Comparison of ENCODE assay signal across 10 cellular contexts in genomic region chr2:147628971-147629421, GRCh38.
DNase-seq lines count a peak whose midpoint lies in the region; ATAC-seq, FAIRE-seq and TF ChIP-seq lines count a peak whose summit lies in the region.
"Had no signal": no experiment of that assay in that cellular context is flagged by ENCODE, and none has a peak within 500 bp of the region (broad histone marks: within the 10 kb centered on the region; RNA-seq: fewer than 3 reads in every experiment).

No MANE protein-coding gene starts in this region.

- H3K27ac ChIP-seq in left lung (no peak overlapping the region), endodermal cell (ENCODE audit: low read depth, low read length) (no peak overlapping the region)

- peak overlapping the region; percentile 2 for H3K27ac Mint-ChIP-seq in T-helper 1 cell treated with Interleukin-12 subunit alpha and Interleukin-12 subunit beta and Interleukin-4 antibody, amounts not matched to agents 30 μg/mL and 1 μg/mL, for 36 hours
- no peak overlapping the region for H3K27ac Mint-ChIP-seq in endodermal cell
- H3K27ac Mint-ChIP-seq: mesothelial cell of epicardium had no signal

- TF ChIP-seq CTCF in left lung (IDR thresholded peaks at IDR 0.05) (no peak), endodermal cell (conservative IDR thresholded peaks at IDR 0.05) (no peak)

- H3K27me3 Mint-ChIP-seq in T-helper 1 cell treated with Interleukin-12 subunit alpha and Interleukin-12 subunit beta and Interleukin-4 antibody, amounts not matched to agents 30 μg/mL and 1 μg/mL, for 36 hours (ENCODE audit: low read depth) = no peaks in the 10 kb centered on the region
- H3K27me3 Mint-ChIP-seq in endodermal cell (ENCODE audit: insufficient read depth) = no peaks in the 10 kb centered on the region

- H3K9me3 Mint-ChIP-seq in T-helper 1 cell treated with Interleukin-12 subunit alpha and Interleukin-12 subunit beta and Interleukin-4 antibody, amounts not matched to agents 30 μg/mL and 1 μg/mL, for 36 hours = peaks cover 4% of the 10 kb centered on the region
- H3K9me3 Mint-ChIP-seq in endodermal cell = no peaks in the 10 kb centered on the region
- H3K9me3 Mint-ChIP-seq: mesothelial cell of epicardium had no signal

- WGBS in endodermal cell (ENCODE audit: insufficient coverage in 1 of 2, insufficient read length in 1 of 2), 2 experiments = 94 to 100% methylated on average over 1 of the region's 1 CpG

- no peaks in the 10 kb centered on the region for H3K36me3 Mint-ChIP-seq in T-helper 1 cell treated with Interleukin-12 subunit alpha and Interleukin-12 subunit beta and Interleukin-4 antibody, amounts not matched to agents 30 μg/mL and 1 μg/mL, for 36 hours (ENCODE audit: low read depth)
- H3K36me3 Mint-ChIP-seq in endodermal cell (ENCODE audit: low read depth) = no peaks in the 10 kb centered on the region
- H3K36me3 Mint-ChIP-seq: mesothelial cell of epicardium had no signal

- peak overlapping the region; percentile 30 for H3K4me3 Mint-ChIP-seq in T-helper 1 cell treated with Interleukin-12 subunit alpha and Interleukin-12 subunit beta and Interleukin-4 antibody, amounts not matched to agents 30 μg/mL and 1 μg/mL, for 36 hours
- H3K4me3 Mint-ChIP-seq in endodermal cell = no peak overlapping the region
- H3K4me3 Mint-ChIP-seq: mesothelial cell of epicardium had no signal

- H3K4me1 ChIP-seq in left lung (peaks cover 0 to 19% of the 10 kb centered on the region in 2 donors), endodermal cell (ENCODE audit: control insufficient read depth, insufficient read depth, low read length) (no peaks in the 10 kb centered on the region)

- ATAC-seq in GM21717 (IDR thresholded peaks at IDR 0.05; ENCODE audit: unreplicated experiment) (peak; percentile 43), HG03565 (IDR thresholded peaks at IDR 0.05; ENCODE audit: unreplicated experiment) (peak; percentile 57), left lung (peak; percentile 29)

- intact Hi-C loops in left lung (cut with DNase I) = no loop called here
- intact Hi-C loops in posterior vena cava (cut with DNase I) = no loop called here

- H3K36me3 ChIP-seq in left lung (no peaks in the 10 kb centered on the region), endodermal cell (ENCODE audit: control insufficient read depth, insufficient read depth, low read length) (no peaks in the 10 kb centered on the region)

- FAIRE-seq in HTR-8/SVneo (lab: Jason Lieb, UNC) = no peak

- H3K9ac ChIP-seq in endodermal cell (ENCODE audit: extremely low read depth, low read length, poor library complexity, severe bottlenecking) = no peak overlapping the region

- DNase-seq in T-helper 1 cell (no peak), left lung (no peak), HTR-8/SVneo (ENCODE audit: insufficient read length, low spot score) (no peak), endodermal cell (no peak), posterior vena cava (ENCODE audit: low spot score) (no peak)
- DNase-seq: T-helper 2 cell had no signal

- H3K9me3 ChIP-seq in left lung (no peaks in the 10 kb centered on the region), endodermal cell (ENCODE audit: control insufficient read depth, low read length) (no peaks in the 10 kb centered on the region)

- no peak overlapping the region for H3K4me3 ChIP-seq in left lung
- H3K4me3 ChIP-seq in endodermal cell (ENCODE audit: low read length) = no peak overlapping the region

- H3K4me1 Mint-ChIP-seq in T-helper 1 cell treated with Interleukin-12 subunit alpha and Interleukin-12 subunit beta and Interleukin-4 antibody, amounts not matched to agents 30 μg/mL and 1 μg/mL, for 36 hours (ENCODE audit: low read depth) = peaks cover 37% of the 10 kb centered on the region
- H3K4me1 Mint-ChIP-seq in endodermal cell = no peaks in the 10 kb centered on the region
- H3K4me1 Mint-ChIP-seq: mesothelial cell of epicardium had no signal

- H3K27me3 ChIP-seq in left lung (no peaks in the 10 kb centered on the region), endodermal cell (ENCODE audit: control insufficient read depth, insufficient read depth, low read length, poor library complexity, severe bottlenecking) (no peaks in the 10 kb centered on the region)
